Comparison of ENCODE assay signal across 1 cellular context in the genomic region with DNA sequence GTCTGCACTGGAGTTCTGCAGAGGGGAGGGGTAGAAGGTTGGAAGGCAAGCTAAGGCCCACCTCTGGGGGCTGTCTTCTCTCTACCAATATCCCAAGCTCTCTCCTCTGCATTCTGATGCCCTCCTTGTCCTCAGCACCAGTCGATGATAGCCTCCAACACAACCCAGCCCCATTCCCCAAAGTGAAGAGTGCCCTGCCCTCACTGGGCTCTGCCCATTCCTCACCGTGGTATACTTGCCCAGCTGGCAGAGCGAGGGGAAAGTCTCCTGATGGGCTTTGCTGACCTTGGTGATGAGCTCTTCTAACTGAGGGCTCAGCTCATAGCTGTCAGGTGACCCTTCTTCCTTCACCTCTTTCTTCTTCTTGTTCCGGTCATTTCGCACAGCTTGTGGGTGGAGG.
TF ChIP-seq lines count a peak whose summit lies in the region.

No MANE protein-coding gene starts in this region.

TF ChIP-seq in GM12891, 5 proteins besides CTCF, POLR2A, EP300 and RAD21:
- TF ChIP-seq POLR2AphosphoS5 (IDR thresholded peaks at IDR 0.05; ENCODE audit: low read depth, low read length) = no peak
- no peak for TF ChIP-seq POU2F2 (IDR thresholded peaks at IDR 0.05; ENCODE audit: low read depth, low read length)
- no peak for TF ChIP-seq SPI1 (IDR thresholded peaks at IDR 0.05; ENCODE audit: low read depth, low read length)
- TF ChIP-seq TAF1 (IDR thresholded peaks at IDR 0.05; ENCODE audit: low read depth, low read length) = no peak
- no peak for TF ChIP-seq PAX5 (IDR thresholded peaks at IDR 0.05; ENCODE audit: insufficient read depth, low read length, severe bottlenecking)
